ENCODE assay signal across 1 cellular context in genomic region chr5:9063615-9064245, GRCh38.
TF ChIP-seq lines count a peak whose summit lies in the region.

No MANE protein-coding gene starts in this region.

TF ChIP-seq in IMR-90, 13 proteins besides CTCF, POLR2A, EP300 and RAD21:
- TF ChIP-seq NFE2L2 (IDR thresholded peaks at IDR 0.05; ENCODE audit: low read depth, low read length): no peak
- peak; percentile 48; the same call in 1 of the 2 replicates for TF ChIP-seq CEBPB (IDR thresholded peaks at IDR 0.05; ENCODE audit: low read depth, low read length)
TF ChIP-seq in IMR-90: peak in this region for 1.
